15 cellular contexts compared by ENCODE assay signal in genomic region chr14:97640031-97640430, GRCh38.
DNase-seq lines count a peak whose midpoint lies in the region; ATAC-seq lines count a peak whose summit lies in the region.
"Had no signal": no experiment of that assay in that cellular context is flagged by ENCODE, and none has a peak within 500 bp of the region (broad histone marks: within the 10 kb centered on the region; RNA-seq: fewer than 3 reads in every experiment).

No MANE protein-coding gene starts in this region.

- peaks cover 66% of the 10 kb centered on the region for H3K4me1 Mint-ChIP-seq in activated naive CD8-positive, alpha-beta T cell (ENCODE audit: low read depth)
- peaks cover 33% of the 10 kb centered on the region for H3K4me1 Mint-ChIP-seq in activated naive CD8-positive, alpha-beta T cell treated with anti-CD3 and anti-CD28 coated beads for 36 hours
- peaks cover 33% of the 10 kb centered on the region for H3K4me1 Mint-ChIP-seq in activated T-helper 17 cell treated with anti-CD3 and anti-CD28 coated beads, Interleukin-2, amount 50 U/mL, for 72 hours

- H3K4me3 Mint-ChIP-seq in activated naive CD8-positive, alpha-beta T cell, result no peak overlapping the region
- H3K4me3 Mint-ChIP-seq in activated naive CD8-positive, alpha-beta T cell treated with anti-CD3 and anti-CD28 coated beads for 36 hours, result no peak overlapping the region
- no peak overlapping the region for H3K4me3 Mint-ChIP-seq in activated T-helper 17 cell treated with anti-CD3 and anti-CD28 coated beads, Interleukin-2, amount 50 U/mL, for 72 hours

- intact Hi-C loops in cardiac septum (cut with DNase I), result no loop called here

- ATAC-seq in activated T-helper 17 cell treated with anti-CD3 and anti-CD28 coated beads, Interleukin-2, amount 50 U/mL, for 72 hours (replicated peaks), result no peak
- ATAC-seq in HG02840 (IDR thresholded peaks at IDR 0.05; ENCODE audit: low FRiP score, unreplicated experiment), result no peak

- no peak for DNase-seq in activated naive CD8-positive, alpha-beta T cell treated with anti-CD3 and anti-CD28 coated beads for 36 hours
- peak; percentile 66 for DNase-seq in islet precursor cell
- no peak for DNase-seq in HT-29 (ENCODE audit: low spot score)
- DNase-seq in cardiac septum (ENCODE audit: low spot score), result no peak
- DNase-seq: AML-193, HCEC 1CT, MV-4-11, NCI-H1436 treated with DMSO at 0.1 percent for 48 hours, NCI-H2081, NCI-H510A treated with DMSO at 0.1 percent for 48 hours, Peyer's patch, SHP77 had no signal

- H3K27me3 Mint-ChIP-seq in activated naive CD8-positive, alpha-beta T cell, result no peaks in the 10 kb centered on the region
- no peaks in the 10 kb centered on the region for H3K27me3 Mint-ChIP-seq in activated naive CD8-positive, alpha-beta T cell treated with anti-CD3 and anti-CD28 coated beads for 36 hours
- H3K27me3 Mint-ChIP-seq in activated T-helper 17 cell treated with anti-CD3 and anti-CD28 coated beads, Interleukin-2, amount 50 U/mL, for 72 hours, result no peaks in the 10 kb centered on the region

- H3K9me3 Mint-ChIP-seq in activated naive CD8-positive, alpha-beta T cell (ENCODE audit: low read depth), result no peaks in the 10 kb centered on the region
- no peaks in the 10 kb centered on the region for H3K9me3 Mint-ChIP-seq in activated naive CD8-positive, alpha-beta T cell treated with anti-CD3 and anti-CD28 coated beads for 36 hours
- peaks cover 3% of the 10 kb centered on the region for H3K9me3 Mint-ChIP-seq in activated T-helper 17 cell treated with anti-CD3 and anti-CD28 coated beads, Interleukin-2, amount 50 U/mL, for 72 hours

- peak overlapping the region; percentile 52 for H3K27ac Mint-ChIP-seq in activated naive CD8-positive, alpha-beta T cell
- H3K27ac Mint-ChIP-seq in activated naive CD8-positive, alpha-beta T cell treated with anti-CD3 and anti-CD28 coated beads for 36 hours, result no peak overlapping the region
- H3K27ac Mint-ChIP-seq in activated T-helper 17 cell treated with anti-CD3 and anti-CD28 coated beads, Interleukin-2, amount 50 U/mL, for 72 hours, result peak overlapping the region; percentile 64

- peaks cover 3% of the 10 kb centered on the region for H3K36me3 Mint-ChIP-seq in activated naive CD8-positive, alpha-beta T cell
- no peaks in the 10 kb centered on the region for H3K36me3 Mint-ChIP-seq in activated naive CD8-positive, alpha-beta T cell treated with anti-CD3 and anti-CD28 coated beads for 36 hours
- H3K36me3 Mint-ChIP-seq in activated T-helper 17 cell treated with anti-CD3 and anti-CD28 coated beads, Interleukin-2, amount 50 U/mL, for 72 hours (ENCODE audit: low read depth), result no peaks in the 10 kb centered on the region
